Comparison of ENCODE assay signal across 18 cellular contexts in genomic region chr4:158315706-158316105, GRCh38.
DNase-seq lines count a peak whose midpoint lies in the region; ATAC-seq and TF ChIP-seq lines count a peak whose summit lies in the region.
"Had no signal": no experiment of that assay in that cellular context is flagged by ENCODE, and none has a peak within 500 bp of the region (broad histone marks: within the 10 kb centered on the region; RNA-seq: fewer than 3 reads in every experiment).

No MANE protein-coding gene starts in this region.

- no peaks in the 10 kb centered on the region for H4K20me1 ChIP-seq in GM23248 (ENCODE audit: insufficient read depth)

- TF ChIP-seq CTCF in thoracic aorta (IDR thresholded peaks at IDR 0.05) (no peak), GM20000 (IDR thresholded peaks at IDR 0.05; ENCODE audit: extremely low read depth, missing control alignments) (no peak)

- no peaks in the 10 kb centered on the region for H3K27me3 ChIP-seq in GM23248 (replicated peaks; ENCODE audit: insufficient read depth)
- no peaks in the 10 kb centered on the region for H3K27me3 ChIP-seq in thoracic aorta (replicated peaks; ENCODE audit: insufficient read depth)
- H3K27me3 ChIP-seq in HAP-1 (ENCODE audit: low read depth): no peaks in the 10 kb centered on the region
- H3K27me3 ChIP-seq: right lobe of liver had no signal

- peak overlapping the region; percentile 92 for H3K27ac ChIP-seq in GM23248
- H3K27ac ChIP-seq in thoracic aorta: peak overlapping the region; percentile 59 to 93
- H3K27ac ChIP-seq: right lobe of liver, RWPE1 had no signal

- peak overlapping the region; percentile 55 for H3K4me2 ChIP-seq in GM23248 (ENCODE audit: unreplicated experiment)

- H3K36me3 ChIP-seq in GM23248 (ENCODE audit: low read depth) (no peaks in the 10 kb centered on the region), thoracic aorta (no peaks in the 10 kb centered on the region), HAP-1 (replicated peaks) (no peaks in the 10 kb centered on the region)
- H3K36me3 ChIP-seq: right lobe of liver had no signal

- peak overlapping the region; percentile 24 for H3K4me3 ChIP-seq in GM23248
- H3K4me3 ChIP-seq in thoracic aorta: no peak overlapping the region
- H3K4me3 ChIP-seq in HAP-1: no peak overlapping the region
- H3K4me3 ChIP-seq: right lobe of liver had no signal

- H3K9me2 ChIP-seq in GM23248 (ENCODE audit: insufficient read depth): no peaks in the 10 kb centered on the region

- H3K9me3 ChIP-seq in GM23248 (ENCODE audit: low read depth) (no peaks in the 10 kb centered on the region), thoracic aorta (no peaks in the 10 kb centered on the region), HAP-1 (peaks cover 2% of the 10 kb centered on the region)
- H3K9me3 ChIP-seq: right lobe of liver had no signal

- in situ Hi-C loops in GM23248 (cut with MboI): no loop called here
- in situ Hi-C loops in HAP-1 (cut with MboI; ENCODE audit: low sequenced_read_pairs): no loop called here

- H3F3A ChIP-seq in GM23248 (ENCODE audit: insufficient read depth): peaks cover 48% of the 10 kb centered on the region

- H3K9ac ChIP-seq in GM23248: peak overlapping the region; percentile 57

- peak; percentile 86 for DNase-seq in GM23248
- DNase-seq in astrocyte of the hippocampus (ENCODE audit: low read depth, low spot score): peak; percentile 75
- DNase-seq in glomerular visceral epithelial cell (ENCODE audit: extremely low spot score): peak; percentile 40
- no peak for DNase-seq in thoracic aorta (ENCODE audit: low spot score)
- no peak for DNase-seq in NCI-H2107 treated with DMSO at 0.1 percent for 48 hours (lab: John Stamatoyannopoulos, UW; ENCODE audit: unreplicated experiment)
- DNase-seq in GM20000 (ENCODE audit: low spot score): no peak
- DNase-seq in HAP-1 (ENCODE audit: low spot score in 2 of 2): no peak
- DNase-seq: activated CD4-positive, alpha-beta T cell treated with anti-CD3 and anti-CD28 coated beads, Interleukin-2, amount 10 ng/mL, durations not matched to agents 7 days and 5 days; activated T-cell treated with anti-CD3 and anti-CD28 coated beads, Interleukin-2, amount 50 U/mL, for 48 hours; Calu3; left colon; naive thymus-derived CD8-positive, alpha-beta T cell; NCI-H1930; NCI-H748 treated with DMSO at 0.1 percent for 48 hours; right lobe of liver; stimulated activated naive CD4-positive, alpha-beta T cell had no signal

- H3K79me2 ChIP-seq in GM23248 (ENCODE audit: insufficient read depth): no peaks in the 10 kb centered on the region

- 4 to 9% methylated on average over 2 of the region's 2 CpGs for WGBS in GM23248 (ENCODE audit: low coverage in 1 of 2, low lambda C conversion rate in 2 of 2, missing lambda C conversion rate in 2 of 2), 2 experiments

- H2AFZ ChIP-seq in GM23248: peak overlapping the region; percentile 40

- ATAC-seq in thoracic aorta (ENCODE audit: insufficient number of reproducible peaks, low FRiP score, low read depth) (no peak), GM21737 (IDR thresholded peaks at IDR 0.05; ENCODE audit: unreplicated experiment) (no peak)
- ATAC-seq: left colon; naive thymus-derived CD8-positive, alpha-beta T cell; right lobe of liver had no signal

- H3K4me1 ChIP-seq in GM23248 (ENCODE audit: insufficient read depth): peaks cover 52% of the 10 kb centered on the region
- H3K4me1 ChIP-seq in thoracic aorta (ENCODE audit: control insufficient read depth in 1 of 2, low read depth in 2 of 2): peaks cover 17 to 31% of the 10 kb centered on the region in 2 donors
- H3K4me1 ChIP-seq in HAP-1: no peaks in the 10 kb centered on the region
- H3K4me1 ChIP-seq: right lobe of liver had no signal

Comparison
In these comparisons a context has a peak if more than half of its experiments do, and no peak if none do; other contexts are left out.
1. DNase-seq: peak in GM23248 (single experiment), astrocyte of the hippocampus (single experiment) and glomerular visceral epithelial cell (single experiment); none in thoracic aorta (single experiment), NCI-H2107 treated with DMSO at 0.1 percent for 48 hours (single experiment), GM20000 (single experiment) and HAP-1 (0 of 2).